In the genomic region with DNA sequence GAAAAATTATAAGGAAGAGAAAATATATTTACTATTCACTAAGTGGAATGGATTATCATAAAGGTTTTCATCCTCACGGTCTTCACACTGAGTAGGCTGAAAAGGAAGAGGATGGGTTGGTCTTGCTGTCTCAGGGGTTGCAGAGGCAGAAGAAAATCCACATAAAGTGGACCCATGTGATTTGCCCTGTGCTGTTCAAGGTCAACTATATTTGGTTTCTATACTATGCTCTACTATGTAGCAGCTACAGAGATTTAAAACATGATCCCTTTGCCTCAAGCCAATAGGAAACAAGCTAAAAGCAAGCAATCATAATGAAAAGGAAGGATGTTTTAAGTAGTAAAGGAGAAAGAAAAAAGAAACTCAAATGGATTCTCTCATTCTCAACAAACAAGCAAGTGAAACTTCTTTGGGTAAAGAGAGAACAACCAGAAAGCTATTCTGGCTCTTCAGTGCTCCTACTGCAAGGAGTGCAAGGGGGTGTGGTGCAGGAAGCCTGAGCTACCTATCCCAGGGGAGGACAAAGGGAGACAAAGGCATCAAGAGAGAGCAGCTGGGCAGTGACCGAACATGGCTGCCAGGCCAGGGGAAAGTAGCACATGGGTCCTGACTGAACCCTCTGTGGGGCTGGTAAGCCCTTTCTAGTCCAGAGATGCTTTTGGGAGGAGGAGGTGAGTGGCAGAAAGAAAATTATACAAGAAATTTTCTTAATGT, we compare ENCODE assay signal across 18 cellular contexts. TPM values are rescaled to one million over a fixed set of nuclear protein-coding genes. Genes with fewer than 3 reads are reported as not detected.
A peak's percentile ranks its signal among the peaks of the same experiment; 100 is the strongest.
DNase-seq lines count a peak whose midpoint lies in the region; ATAC-seq and TF ChIP-seq lines count a peak whose summit lies in the region.
"Had no signal": no experiment of that assay in that cellular context is flagged by ENCODE, and none has a peak within 500 bp of the region (broad histone marks: within the 10 kb centered on the region; RNA-seq: fewer than 3 reads in every experiment).

No MANE protein-coding gene starts in this region.

- H3K4me3 Mint-ChIP-seq in MCF 10A (ENCODE audit: unreplicated experiment), result no peak overlapping the region
- H3K4me3 Mint-ChIP-seq: natural killer cell; stimulated activated effector memory CD8-positive, alpha-beta T cell treated with anti-CD3 and anti-CD28 coated beads, Interleukin-12 subunit alpha, Interleukin-12 subunit beta, amount 100 ng/mL, for 72 hours had no signal

- no peaks in the 10 kb centered on the region for H3K36me3 Mint-ChIP-seq in MCF 10A (ENCODE audit: insufficient read depth, unreplicated experiment)
- H3K36me3 Mint-ChIP-seq: natural killer cell had no signal

- CTCF ChIA-PET in MCF 10A (lab: Yijun Ruan, JAX), result interaction anchor here (0.9 kb wide), 1 partner anchor 26 kb away, joined by 3 read pairs; no protein-coding TSS in a partner anchor

- POLR2A ChIA-PET in MCF 10A (lab: Yijun Ruan, JAX), result no interaction called here

- H3K36me3 ChIP-seq in mucosa of descending colon (ENCODE audit: low read depth), result no peaks in the 10 kb centered on the region
- H3K36me3 ChIP-seq: left ventricle myocardium inferior had no signal

- no peaks in the 10 kb centered on the region for H3K4me1 Mint-ChIP-seq in MCF 10A (ENCODE audit: insufficient read depth, unreplicated experiment)

- no peaks in the 10 kb centered on the region for H3K27me3 Mint-ChIP-seq in MCF 10A (ENCODE audit: insufficient read depth, unreplicated experiment)
- H3K27me3 Mint-ChIP-seq: progenitor cell of endocrine pancreas had no signal

- no peaks in the 10 kb centered on the region for H3K9me3 ChIP-seq in mucosa of descending colon
- H3K9me3 ChIP-seq: left ventricle myocardium inferior, tibial nerve had no signal

- no peak overlapping the region for H3K4me3 ChIP-seq in mucosa of descending colon
- H3K4me3 ChIP-seq: left ventricle myocardium inferior, tibial nerve had no signal

- intact Hi-C loops in mucosa of descending colon (cut with DNase I, micrococcal nuclease) (no loop called here), MCF 10A (cut with micrococcal nuclease) (no loop called here)

- BruUV-seq in MCF 10A (replicated peaks; lab: Mats Ljungman, UMichigan), result no TSS peak

- peaks cover 10% of the 10 kb centered on the region for H3K4me1 ChIP-seq in mucosa of descending colon (ENCODE audit: low read depth)

- ATAC-seq in mucosa of descending colon, result peak; percentile 46
- ATAC-seq in GM18498 (IDR thresholded peaks at IDR 0.05; ENCODE audit: unreplicated experiment), result no peak
- no peak for ATAC-seq in GM21717 (IDR thresholded peaks at IDR 0.05; ENCODE audit: unreplicated experiment)
- ATAC-seq: activated CD4-positive, CD25-positive, alpha-beta regulatory T cell treated with anti-CD3 and anti-CD28 coated beads, Interleukin-2, amount 50 U/mL, for 24 hours; natural killer cell; stimulated activated effector memory CD8-positive, alpha-beta T cell treated with anti-CD3 and anti-CD28 coated beads, Interleukin-12 subunit alpha, Interleukin-12 subunit beta, amount 100 ng/mL, for 72 hours had no signal

- no peaks in the 10 kb centered on the region for H3K9me3 Mint-ChIP-seq in MCF 10A (ENCODE audit: unreplicated experiment)
- H3K9me3 Mint-ChIP-seq: natural killer cell; stimulated activated effector memory CD8-positive, alpha-beta T cell treated with anti-CD3 and anti-CD28 coated beads, Interleukin-12 subunit alpha, Interleukin-12 subunit beta, amount 100 ng/mL, for 72 hours had no signal

- TF ChIP-seq CTCF in GM13976 (IDR thresholded peaks at IDR 0.05; ENCODE audit: borderline replicate concordance, control extremely low read depth, extremely low read depth, insufficient read depth, missing control alignments) (no peak), mucosa of descending colon (IDR thresholded peaks at IDR 0.05) (no peak), MCF 10A (IDR thresholded peaks at IDR 0.05; ENCODE audit: unreplicated experiment) (no peak)

- in situ Hi-C loops in GM13976 (cut with MboI; ENCODE audit: low sequenced_read_pairs, unreplicated experiment) (no loop called here), SK-MEL-5 (cut with HindIII; ENCODE audit: low pct_unique_long_range_greater_than_20kb, low sequenced_read_pairs) (no loop called here)

- DNase-seq in DMS53 (lab: John Stamatoyannopoulos, UW) (peak; percentile 1), DMS53 treated with DMSO at 0.1 percent for 48 hours (lab: John Stamatoyannopoulos, UW; ENCODE audit: unreplicated experiment) (no peak), GM13976 (ENCODE audit: low spot score) (peak; percentile 27), SK-MEL-5 (ENCODE audit: low read depth, low spot score) (peak; percentile 32), mucosa of descending colon (no peak), MCF 10A (ENCODE audit: unreplicated experiment) (no peak)
- DNase-seq: 8988T, IMR-90, left ventricle myocardium inferior, natural killer cell, NCI-H2171 treated with DMSO at 0.1 percent for 48 hours, Right ventricle myocardium superior had no signal

- H3K27ac Mint-ChIP-seq in MCF 10A (ENCODE audit: low read depth, unreplicated experiment), result no peak overlapping the region
- H3K27ac Mint-ChIP-seq: progenitor cell of endocrine pancreas; stimulated activated effector memory CD8-positive, alpha-beta T cell treated with anti-CD3 and anti-CD28 coated beads, Interleukin-12 subunit alpha, Interleukin-12 subunit beta, amount 100 ng/mL, for 72 hours had no signal

RNA-seq across cellular contexts. Expression of a gene that starts 35.9 kb away (rescaled TPM):
- total RNA-seq in SK-MEL-5 (2014; rRNA removed; shearing (Covaris generic)), result 16.4 and 19.4 TPM in 2 replicates
- 9.8 and 13.7 TPM in 2 replicates for polyA plus RNA-seq in SK-MEL-5 (2015; cell fraction: cytosol; rRNA removed)
- 15.7 and 26.1 TPM in 2 replicates for polyA plus RNA-seq in SK-MEL-5 (2015; cell fraction: nucleus; rRNA removed)
- total RNA-seq in mucosa of descending colon (10 to 100 TPM; 19.7 to 22.8 (median 19.8) TPM), MCF 10A (2022) (11.5 and 11.8 TPM in 2 replicates)

Comparison
In these comparisons a context has a peak if more than half of its experiments do, and no peak if none do; other contexts are left out.
1. DNase-seq: peak in DMS53 (single experiment), GM13976 (single experiment) and SK-MEL-5 (single experiment); none in DMS53 treated with DMSO at 0.1 percent for 48 hours (single experiment), mucosa of descending colon (0 of 3) and MCF 10A (single experiment).